ENCODE assay signal across 1 cellular context in the genomic region with DNA sequence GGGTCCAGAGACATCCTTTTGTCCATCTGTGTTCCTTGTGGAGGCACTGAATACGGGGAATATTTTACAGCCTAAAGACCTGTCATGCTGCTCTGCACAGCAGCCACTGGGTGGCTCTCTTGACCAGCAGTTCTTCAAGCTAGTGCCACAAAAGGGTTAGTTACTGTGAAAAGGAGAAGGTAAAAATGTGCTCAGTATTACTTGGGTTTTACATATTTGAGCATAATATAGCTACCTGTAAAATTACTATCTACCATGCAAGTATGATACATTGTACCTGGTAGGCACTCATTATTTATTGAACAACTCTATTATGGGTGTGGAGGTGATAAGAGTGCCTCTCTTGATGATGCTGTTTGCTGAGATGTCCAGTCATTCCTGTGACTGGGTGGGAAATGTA.
TF ChIP-seq lines count a peak whose summit lies in the region.

No MANE protein-coding gene starts in this region.

TF ChIP-seq in HepG2, 621 proteins besides CTCF, POLR2A, EP300 and RAD21 (continued from another document and continues in another):
- TF ChIP-seq, protein P1, sequence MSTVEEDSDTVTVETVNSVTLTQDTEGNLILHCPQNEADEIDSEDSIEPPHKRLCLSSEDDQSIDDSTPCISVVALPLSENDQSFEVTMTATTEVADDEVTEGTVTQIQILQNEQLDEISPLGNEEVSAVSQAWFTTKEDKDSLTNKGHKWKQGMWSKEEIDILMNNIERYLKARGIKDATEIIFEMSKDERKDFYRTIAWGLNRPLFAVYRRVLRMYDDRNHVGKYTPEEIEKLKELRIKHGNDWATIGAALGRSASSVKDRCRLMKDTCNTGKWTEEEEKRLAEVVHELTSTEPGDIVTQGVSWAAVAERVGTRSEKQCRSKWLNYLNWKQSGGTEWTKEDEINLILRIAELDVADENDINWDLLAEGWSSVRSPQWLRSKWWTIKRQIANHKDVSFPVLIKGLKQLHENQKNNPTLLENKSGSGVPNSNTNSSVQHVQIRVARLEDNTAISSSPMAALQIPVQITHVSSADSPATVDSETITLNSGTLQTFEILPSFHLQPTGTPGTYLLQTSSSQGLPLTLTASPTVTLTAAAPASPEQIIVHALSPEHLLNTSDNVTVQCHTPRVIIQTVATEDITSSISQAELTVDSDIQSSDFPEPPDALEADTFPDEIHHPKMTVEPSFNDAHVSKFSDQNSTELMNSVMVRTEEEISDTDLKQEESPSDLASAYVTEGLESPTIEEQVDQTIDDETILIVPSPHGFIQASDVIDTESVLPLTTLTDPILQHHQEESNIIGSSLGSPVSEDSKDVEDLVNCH (CRISPR knock-in tag; IDR thresholded peaks at IDR 0.05) = no peak
- TF ChIP-seq, protein P2, sequence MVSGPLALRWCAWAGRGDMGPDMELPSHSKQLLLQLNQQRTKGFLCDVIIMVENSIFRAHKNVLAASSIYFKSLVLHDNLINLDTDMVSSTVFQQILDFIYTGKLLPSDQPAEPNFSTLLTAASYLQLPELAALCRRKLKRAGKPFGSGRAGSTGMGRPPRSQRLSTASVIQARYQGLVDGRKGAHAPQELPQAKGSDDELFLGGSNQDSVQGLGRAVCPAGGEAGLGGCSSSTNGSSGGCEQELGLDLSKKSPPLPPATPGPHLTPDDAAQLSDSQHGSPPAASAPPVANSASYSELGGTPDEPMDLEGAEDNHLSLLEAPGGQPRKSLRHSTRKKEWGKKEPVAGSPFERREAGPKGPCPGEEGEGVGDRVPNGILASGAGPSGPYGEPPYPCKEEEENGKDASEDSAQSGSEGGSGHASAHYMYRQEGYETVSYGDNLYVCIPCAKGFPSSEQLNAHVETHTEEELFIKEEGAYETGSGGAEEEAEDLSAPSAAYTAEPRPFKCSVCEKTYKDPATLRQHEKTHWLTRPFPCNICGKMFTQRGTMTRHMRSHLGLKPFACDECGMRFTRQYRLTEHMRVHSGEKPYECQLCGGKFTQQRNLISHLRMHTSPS (CRISPR knock-in tag; IDR thresholded peaks at IDR 0.05; ENCODE audit: low read depth) = no peak
- TF ChIP-seq ZNF652 (CRISPR knock-in tag; IDR thresholded peaks at IDR 0.05; ENCODE audit: borderline replicate concordance, low read depth) (peak; percentile 80; the same call in 1 of the 2 replicates), SP140L (CRISPR knock-in tag; IDR thresholded peaks at IDR 0.05; ENCODE audit: borderline replicate concordance) (peak; percentile 87; the same call in 1 of the 2 replicates), SMAD3 (CRISPR knock-in tag; IDR thresholded peaks at IDR 0.05) (peak; percentile 65; the same call in 1 of the 2 replicates), TBP (CRISPR knock-in tag; IDR thresholded peaks at IDR 0.05) (no peak), ZBTB42 (CRISPR knock-in tag; IDR thresholded peaks at IDR 0.05) (no peak), KDM4B (CRISPR knock-in tag; IDR thresholded peaks at IDR 0.05) (no peak), SMARCE1 (IDR thresholded peaks at IDR 0.05; ENCODE audit: borderline replicate concordance) (no peak), CENPT (CRISPR knock-in tag; IDR thresholded peaks at IDR 0.05; ENCODE audit: low read depth) (no peak), ZBTB1 (CRISPR knock-in tag; IDR thresholded peaks at IDR 0.05; ENCODE audit: borderline replicate concordance) (no peak), STAG1 (CRISPR knock-in tag; IDR thresholded peaks at IDR 0.05) (peak; percentile 100), RARA (CRISPR knock-in tag; IDR thresholded peaks at IDR 0.05) (no peak), NFATC3 (CRISPR knock-in tag; IDR thresholded peaks at IDR 0.05) (no peak), MEIS2 (CRISPR knock-in tag; IDR thresholded peaks at IDR 0.05) (0 out of 2 replicates have a peak, but pooled peaks have one; percentile 31), PCBP1 (IDR thresholded peaks at IDR 0.05; ENCODE audit: borderline replicate concordance, low read depth, low read length) (no peak), PAWR (CRISPR knock-in tag; IDR thresholded peaks at IDR 0.05; ENCODE audit: borderline replicate concordance) (no peak), BCL6 (CRISPR knock-in tag; IDR thresholded peaks at IDR 0.05) (peak; percentile 38; the same call in 1 of the 2 replicates), SOX13 (IDR thresholded peaks at IDR 0.05) (no peak), SOX13 (CRISPR knock-in tag; conservative IDR thresholded peaks at IDR 0.05 in 1 of 2, IDR thresholded peaks at IDR 0.05 in 1 of 2) (0 out of 4 replicates have a peak, but pooled peaks of 1 of the 2 experiments have one; percentile 10), ZNF749 (CRISPR knock-in tag; IDR thresholded peaks at IDR 0.05; ENCODE audit: borderline replicate concordance) (no peak), ATF1 (CRISPR knock-in tag; IDR thresholded peaks at IDR 0.05) (no peak), ZNF432 (CRISPR knock-in tag; IDR thresholded peaks at IDR 0.05; ENCODE audit: borderline replicate concordance) (no peak), TEAD2 (CRISPR knock-in tag; IDR thresholded peaks at IDR 0.05) (no peak), ZBTB21 (CRISPR knock-in tag; IDR thresholded peaks at IDR 0.05) (no peak), BRD4 (CRISPR knock-in tag; IDR thresholded peaks at IDR 0.05) (no peak), NFIB (CRISPR knock-in tag; IDR thresholded peaks at IDR 0.05; ENCODE audit: borderline replicate concordance) (no peak), NBN (conservative IDR thresholded peaks at IDR 0.05) (no peak), ETV5 (CRISPR knock-in tag; IDR thresholded peaks at IDR 0.05; ENCODE audit: borderline replicate concordance) (0 out of 2 replicates have a peak, but pooled peaks have one; percentile 34)
- TF ChIP-seq, protein P3, sequence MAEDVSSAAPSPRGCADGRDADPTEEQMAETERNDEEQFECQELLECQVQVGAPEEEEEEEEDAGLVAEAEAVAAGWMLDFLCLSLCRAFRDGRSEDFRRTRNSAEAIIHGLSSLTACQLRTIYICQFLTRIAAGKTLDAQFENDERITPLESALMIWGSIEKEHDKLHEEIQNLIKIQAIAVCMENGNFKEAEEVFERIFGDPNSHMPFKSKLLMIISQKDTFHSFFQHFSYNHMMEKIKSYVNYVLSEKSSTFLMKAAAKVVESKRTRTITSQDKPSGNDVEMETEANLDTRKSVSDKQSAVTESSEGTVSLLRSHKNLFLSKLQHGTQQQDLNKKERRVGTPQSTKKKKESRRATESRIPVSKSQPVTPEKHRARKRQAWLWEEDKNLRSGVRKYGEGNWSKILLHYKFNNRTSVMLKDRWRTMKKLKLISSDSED (CRISPR knock-in tag; IDR thresholded peaks at IDR 0.05) = no peak
- TF ChIP-seq, protein P4, sequence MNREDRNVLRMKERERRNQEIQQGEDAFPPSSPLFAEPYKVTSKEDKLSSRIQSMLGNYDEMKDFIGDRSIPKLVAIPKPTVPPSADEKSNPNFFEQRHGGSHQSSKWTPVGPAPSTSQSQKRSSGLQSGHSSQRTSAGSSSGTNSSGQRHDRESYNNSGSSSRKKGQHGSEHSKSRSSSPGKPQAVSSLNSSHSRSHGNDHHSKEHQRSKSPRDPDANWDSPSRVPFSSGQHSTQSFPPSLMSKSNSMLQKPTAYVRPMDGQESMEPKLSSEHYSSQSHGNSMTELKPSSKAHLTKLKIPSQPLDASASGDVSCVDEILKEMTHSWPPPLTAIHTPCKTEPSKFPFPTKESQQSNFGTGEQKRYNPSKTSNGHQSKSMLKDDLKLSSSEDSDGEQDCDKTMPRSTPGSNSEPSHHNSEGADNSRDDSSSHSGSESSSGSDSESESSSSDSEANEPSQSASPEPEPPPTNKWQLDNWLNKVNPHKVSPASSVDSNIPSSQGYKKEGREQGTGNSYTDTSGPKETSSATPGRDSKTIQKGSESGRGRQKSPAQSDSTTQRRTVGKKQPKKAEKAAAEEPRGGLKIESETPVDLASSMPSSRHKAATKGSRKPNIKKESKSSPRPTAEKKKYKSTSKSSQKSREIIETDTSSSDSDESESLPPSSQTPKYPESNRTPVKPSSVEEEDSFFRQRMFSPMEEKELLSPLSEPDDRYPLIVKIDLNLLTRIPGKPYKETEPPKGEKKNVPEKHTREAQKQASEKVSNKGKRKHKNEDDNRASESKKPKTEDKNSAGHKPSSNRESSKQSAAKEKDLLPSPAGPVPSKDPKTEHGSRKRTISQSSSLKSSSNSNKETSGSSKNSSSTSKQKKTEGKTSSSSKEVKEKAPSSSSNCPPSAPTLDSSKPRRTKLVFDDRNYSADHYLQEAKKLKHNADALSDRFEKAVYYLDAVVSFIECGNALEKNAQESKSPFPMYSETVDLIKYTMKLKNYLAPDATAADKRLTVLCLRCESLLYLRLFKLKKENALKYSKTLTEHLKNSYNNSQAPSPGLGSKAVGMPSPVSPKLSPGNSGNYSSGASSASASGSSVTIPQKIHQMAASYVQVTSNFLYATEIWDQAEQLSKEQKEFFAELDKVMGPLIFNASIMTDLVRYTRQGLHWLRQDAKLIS (CRISPR knock-in tag; IDR thresholded peaks at IDR 0.05) = no peak
- TF ChIP-seq, protein P5, sequence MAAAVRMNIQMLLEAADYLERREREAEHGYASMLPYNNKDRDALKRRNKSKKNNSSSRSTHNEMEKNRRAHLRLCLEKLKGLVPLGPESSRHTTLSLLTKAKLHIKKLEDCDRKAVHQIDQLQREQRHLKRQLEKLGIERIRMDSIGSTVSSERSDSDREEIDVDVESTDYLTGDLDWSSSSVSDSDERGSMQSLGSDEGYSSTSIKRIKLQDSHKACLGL (CRISPR knock-in tag; IDR thresholded peaks at IDR 0.05) = no peak
- TF ChIP-seq, protein P6, sequence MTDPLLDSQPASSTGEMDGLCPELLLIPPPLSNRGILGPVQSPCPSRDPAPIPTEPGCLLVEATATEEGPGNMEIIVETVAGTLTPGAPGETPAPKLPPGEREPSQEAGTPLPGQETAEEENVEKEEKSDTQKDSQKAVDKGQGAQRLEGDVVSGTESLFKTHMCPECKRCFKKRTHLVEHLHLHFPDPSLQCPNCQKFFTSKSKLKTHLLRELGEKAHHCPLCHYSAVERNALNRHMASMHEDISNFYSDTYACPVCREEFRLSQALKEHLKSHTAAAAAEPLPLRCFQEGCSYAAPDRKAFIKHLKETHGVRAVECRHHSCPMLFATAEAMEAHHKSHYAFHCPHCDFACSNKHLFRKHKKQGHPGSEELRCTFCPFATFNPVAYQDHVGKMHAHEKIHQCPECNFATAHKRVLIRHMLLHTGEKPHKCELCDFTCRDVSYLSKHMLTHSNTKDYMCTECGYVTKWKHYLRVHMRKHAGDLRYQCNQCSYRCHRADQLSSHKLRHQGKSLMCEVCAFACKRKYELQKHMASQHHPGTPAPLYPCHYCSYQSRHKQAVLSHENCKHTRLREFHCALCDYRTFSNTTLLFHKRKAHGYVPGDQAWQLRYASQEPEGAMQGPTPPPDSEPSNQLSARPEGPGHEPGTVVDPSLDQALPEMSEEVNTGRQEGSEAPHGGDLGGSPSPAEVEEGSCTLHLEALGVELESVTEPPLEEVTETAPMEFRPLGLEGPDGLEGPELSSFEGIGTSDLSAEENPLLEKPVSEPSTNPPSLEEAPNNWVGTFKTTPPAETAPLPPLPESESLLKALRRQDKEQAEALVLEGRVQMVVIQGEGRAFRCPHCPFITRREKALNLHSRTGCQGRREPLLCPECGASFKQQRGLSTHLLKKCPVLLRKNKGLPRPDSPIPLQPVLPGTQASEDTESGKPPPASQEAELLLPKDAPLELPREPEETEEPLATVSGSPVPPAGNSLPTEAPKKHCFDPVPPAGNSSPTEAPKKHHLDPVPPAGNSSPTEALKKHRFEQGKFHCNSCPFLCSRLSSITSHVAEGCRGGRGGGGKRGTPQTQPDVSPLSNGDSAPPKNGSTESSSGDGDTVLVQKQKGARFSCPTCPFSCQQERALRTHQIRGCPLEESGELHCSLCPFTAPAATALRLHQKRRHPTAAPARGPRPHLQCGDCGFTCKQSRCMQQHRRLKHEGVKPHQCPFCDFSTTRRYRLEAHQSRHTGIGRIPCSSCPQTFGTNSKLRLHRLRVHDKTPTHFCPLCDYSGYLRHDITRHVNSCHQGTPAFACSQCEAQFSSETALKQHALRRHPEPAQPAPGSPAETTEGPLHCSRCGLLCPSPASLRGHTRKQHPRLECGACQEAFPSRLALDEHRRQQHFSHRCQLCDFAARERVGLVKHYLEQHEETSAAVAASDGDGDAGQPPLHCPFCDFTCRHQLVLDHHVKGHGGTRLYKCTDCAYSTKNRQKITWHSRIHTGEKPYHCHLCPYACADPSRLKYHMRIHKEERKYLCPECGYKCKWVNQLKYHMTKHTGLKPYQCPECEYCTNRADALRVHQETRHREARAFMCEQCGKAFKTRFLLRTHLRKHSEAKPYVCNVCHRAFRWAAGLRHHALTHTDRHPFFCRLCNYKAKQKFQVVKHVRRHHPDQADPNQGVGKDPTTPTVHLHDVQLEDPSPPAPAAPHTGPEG (CRISPR knock-in tag; IDR thresholded peaks at IDR 0.05) = no peak
- TF ChIP-seq, protein P7, sequence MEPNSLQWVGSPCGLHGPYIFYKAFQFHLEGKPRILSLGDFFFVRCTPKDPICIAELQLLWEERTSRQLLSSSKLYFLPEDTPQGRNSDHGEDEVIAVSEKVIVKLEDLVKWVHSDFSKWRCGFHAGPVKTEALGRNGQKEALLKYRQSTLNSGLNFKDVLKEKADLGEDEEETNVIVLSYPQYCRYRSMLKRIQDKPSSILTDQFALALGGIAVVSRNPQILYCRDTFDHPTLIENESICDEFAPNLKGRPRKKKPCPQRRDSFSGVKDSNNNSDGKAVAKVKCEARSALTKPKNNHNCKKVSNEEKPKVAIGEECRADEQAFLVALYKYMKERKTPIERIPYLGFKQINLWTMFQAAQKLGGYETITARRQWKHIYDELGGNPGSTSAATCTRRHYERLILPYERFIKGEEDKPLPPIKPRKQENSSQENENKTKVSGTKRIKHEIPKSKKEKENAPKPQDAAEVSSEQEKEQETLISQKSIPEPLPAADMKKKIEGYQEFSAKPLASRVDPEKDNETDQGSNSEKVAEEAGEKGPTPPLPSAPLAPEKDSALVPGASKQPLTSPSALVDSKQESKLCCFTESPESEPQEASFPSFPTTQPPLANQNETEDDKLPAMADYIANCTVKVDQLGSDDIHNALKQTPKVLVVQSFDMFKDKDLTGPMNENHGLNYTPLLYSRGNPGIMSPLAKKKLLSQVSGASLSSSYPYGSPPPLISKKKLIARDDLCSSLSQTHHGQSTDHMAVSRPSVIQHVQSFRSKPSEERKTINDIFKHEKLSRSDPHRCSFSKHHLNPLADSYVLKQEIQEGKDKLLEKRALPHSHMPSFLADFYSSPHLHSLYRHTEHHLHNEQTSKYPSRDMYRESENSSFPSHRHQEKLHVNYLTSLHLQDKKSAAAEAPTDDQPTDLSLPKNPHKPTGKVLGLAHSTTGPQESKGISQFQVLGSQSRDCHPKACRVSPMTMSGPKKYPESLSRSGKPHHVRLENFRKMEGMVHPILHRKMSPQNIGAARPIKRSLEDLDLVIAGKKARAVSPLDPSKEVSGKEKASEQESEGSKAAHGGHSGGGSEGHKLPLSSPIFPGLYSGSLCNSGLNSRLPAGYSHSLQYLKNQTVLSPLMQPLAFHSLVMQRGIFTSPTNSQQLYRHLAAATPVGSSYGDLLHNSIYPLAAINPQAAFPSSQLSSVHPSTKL (CRISPR knock-in tag; IDR thresholded peaks at IDR 0.05) = peak; percentile 55; the same call in 1 of the 2 replicates
- TF ChIP-seq, protein P8, sequence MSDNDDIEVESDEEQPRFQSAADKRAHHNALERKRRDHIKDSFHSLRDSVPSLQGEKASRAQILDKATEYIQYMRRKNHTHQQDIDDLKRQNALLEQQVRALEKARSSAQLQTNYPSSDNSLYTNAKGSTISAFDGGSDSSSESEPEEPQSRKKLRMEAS (IDR thresholded peaks at IDR 0.05) = no peak
- TF ChIP-seq, protein P9, sequence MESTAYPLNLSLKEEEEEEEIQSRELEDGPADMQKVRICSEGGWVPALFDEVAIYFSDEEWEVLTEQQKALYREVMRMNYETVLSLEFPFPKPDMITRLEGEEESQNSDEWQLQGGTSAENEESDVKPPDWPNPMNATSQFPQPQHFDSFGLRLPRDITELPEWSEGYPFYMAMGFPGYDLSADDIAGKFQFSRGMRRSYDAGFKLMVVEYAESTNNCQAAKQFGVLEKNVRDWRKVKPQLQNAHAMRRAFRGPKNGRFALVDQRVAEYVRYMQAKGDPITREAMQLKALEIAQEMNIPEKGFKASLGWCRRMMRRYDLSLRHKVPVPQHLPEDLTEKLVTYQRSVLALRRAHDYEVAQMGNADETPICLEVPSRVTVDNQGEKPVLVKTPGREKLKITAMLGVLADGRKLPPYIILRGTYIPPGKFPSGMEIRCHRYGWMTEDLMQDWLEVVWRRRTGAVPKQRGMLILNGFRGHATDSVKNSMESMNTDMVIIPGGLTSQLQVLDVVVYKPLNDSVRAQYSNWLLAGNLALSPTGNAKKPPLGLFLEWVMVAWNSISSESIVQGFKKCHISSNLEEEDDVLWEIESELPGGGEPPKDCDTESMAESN (CRISPR knock-in tag; conservative IDR thresholded peaks at IDR 0.05) = 0 out of 2 replicates have a peak, but pooled peaks have one; percentile 21
